In the genomic region with DNA sequence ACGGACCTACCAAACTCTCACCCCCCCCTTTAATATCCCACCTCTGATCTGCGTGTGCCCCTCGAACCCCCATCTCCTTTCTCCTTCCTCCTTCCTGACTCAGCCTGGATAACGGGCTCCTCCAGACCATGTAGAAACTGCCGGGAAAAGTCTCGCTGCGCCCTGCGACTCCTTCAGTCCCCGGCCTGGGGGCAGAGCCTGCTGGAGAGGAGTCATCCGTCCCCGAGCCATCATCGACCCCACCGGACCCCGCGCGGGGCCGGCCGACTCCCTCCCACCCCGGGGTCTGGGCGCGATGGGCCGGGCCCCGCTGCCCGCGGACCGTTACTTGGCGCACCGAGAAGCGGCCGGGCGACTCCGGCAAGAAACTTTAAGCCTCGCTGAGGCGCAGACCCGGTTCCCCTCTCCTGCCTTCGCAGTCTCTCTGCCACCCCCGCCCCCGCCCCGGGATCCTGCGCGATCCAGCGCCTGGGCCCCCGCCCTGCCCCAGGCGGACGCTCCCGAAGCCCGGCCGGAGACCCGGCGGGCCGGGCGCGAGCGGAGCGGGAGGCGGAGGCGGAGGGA, we compare ENCODE assay signal across 8 cellular contexts. TPM values are rescaled to one million over a fixed set of nuclear protein-coding genes. Genes with fewer than 3 reads are reported as not detected.
DNase-seq lines count a peak whose midpoint lies in the region; ATAC-seq and TF ChIP-seq lines count a peak whose summit lies in the region.

No MANE protein-coding gene starts in this region.

- no peaks in the 10 kb centered on the region for H3K9me3 ChIP-seq in mammary epithelial cell (replicated peaks; ENCODE audit: insufficient read depth, low read length)
- no peaks in the 10 kb centered on the region for H3K9me3 ChIP-seq in upper lobe of left lung

- ATAC-seq in GM21717 (IDR thresholded peaks at IDR 0.05; ENCODE audit: unreplicated experiment): peak; percentile 20
- ATAC-seq in memory B cell (ENCODE audit: low read depth): no peak
- ATAC-seq in upper lobe of left lung (ENCODE audit: low FRiP score in 2 of 2): peak in 1 of 2 donors; percentile 33

- H3K27me3 ChIP-seq in mammary epithelial cell (ENCODE audit: insufficient read depth, low read length) (peaks cover 68% of the 10 kb centered on the region), upper lobe of left lung (peaks cover 0 to 4% (median 2%) of the 10 kb centered on the region in 4 donors)

- H3K27ac Mint-ChIP-seq in memory B cell: peak overlapping the region; percentile 91

- DNase-seq in Daoy (ENCODE audit: low read depth) (peak; percentile 52), NCI-H2171 (lab: John Stamatoyannopoulos, UW) (peak; percentile 27), mammary epithelial cell (peak; percentile 16), memory B cell (ENCODE audit: low spot score in 2 of 2) (no peak), upper lobe of left lung (peak in 1 of 2 donors; percentile 89), KG1 (lab: John Stamatoyannopoulos, UW) (no peak)
- DNase-seq in activated effector memory CD4-positive, alpha-beta T cell treated with anti-CD3 and anti-CD28 coated beads, Interleukin-2, amount 50 U/mL, for 16 hours: no peak

- peaks cover 46% of the 10 kb centered on the region for H3K4me1 Mint-ChIP-seq in memory B cell

- no peaks in the 10 kb centered on the region for H3K36me3 ChIP-seq in mammary epithelial cell (ENCODE audit: insufficient read depth, low read length)
- H3K36me3 ChIP-seq in upper lobe of left lung: no peaks in the 10 kb centered on the region

- intact Hi-C loops in mammary epithelial cell (cut with micrococcal nuclease): loop anchor here (5.0 to 10.0 kb wide), 3 partner anchors 184 to 966 kb away; a partner anchor contains a TSS

- H3K9me3 Mint-ChIP-seq in memory B cell: no peaks in the 10 kb centered on the region

- WGBS in mammary epithelial cell (ENCODE audit: low coverage, missing lambda C conversion rate): 0% methylated on average over 2 of the region's 57 CpGs
- 0 to 4% methylated on average over 7 to 33 of the region's 57 CpGs for WGBS in upper lobe of left lung, 2 donors

- no peak for TF ChIP-seq POLR2A in upper lobe of left lung (IDR thresholded peaks at IDR 0.05)

- in situ Hi-C loops in mammary epithelial cell (cut with MboI; ENCODE audit: low sequenced_read_pairs in 2 of 2): no loop called here

- dilution Hi-C loops in mammary epithelial cell (cut with HindIII; ENCODE audit: low sequenced_read_pairs): no loop called here

- H3K4me1 ChIP-seq in mammary epithelial cell (ENCODE audit: insufficient read depth, low read length): peaks cover 14% of the 10 kb centered on the region
- H3K4me1 ChIP-seq in upper lobe of left lung: peaks cover 5 to 28% (median 12%) of the 10 kb centered on the region in 4 donors

- peak overlapping the region; percentile 98 for H3K4me2 ChIP-seq in mammary epithelial cell (ENCODE audit: insufficient read depth, low read depth, low read length)

- H3K4me3 ChIP-seq in mammary epithelial cell (replicated peaks in 1 of 3; ENCODE audit: insufficient read depth in 1 of 3, low read depth in 2 of 3, low read length in 3 of 3): peak overlapping the region; percentile 56 to 74 (median 71)
- peak overlapping the region; percentile 57 to 67 (median 62) for H3K4me3 ChIP-seq in upper lobe of left lung

- no peaks in the 10 kb centered on the region for H3K27me3 Mint-ChIP-seq in memory B cell

- peak overlapping the region; percentile 89 for H3K4me3 Mint-ChIP-seq in memory B cell

- no peaks in the 10 kb centered on the region for H4K20me1 ChIP-seq in mammary epithelial cell (ENCODE audit: insufficient read depth, low read length)

- TF ChIP-seq CTCF in mammary epithelial cell (conservative IDR thresholded peaks at IDR 0.05 in 1 of 2, IDR thresholded peaks at IDR 0.05 in 1 of 2; ENCODE audit: extremely low read depth in 1 of 2, insufficient read depth in 1 of 2, low read depth in 1 of 2, low read length in 2 of 2) (no peak), upper lobe of left lung (IDR thresholded peaks at IDR 0.05) (no peak)

- no peak overlapping the region for H3K9ac ChIP-seq in mammary epithelial cell (ENCODE audit: insufficient read depth, low read length)

- H3K36me3 Mint-ChIP-seq in memory B cell: peaks cover 8% of the 10 kb centered on the region

- no peak for TF ChIP-seq EP300 in upper lobe of left lung (IDR thresholded peaks at IDR 0.05)

- CTCF ChIA-PET in mammary epithelial cell (lab: Charles Lee; ENCODE audit: low non-redundant PET): no interaction called here

- no TSS peak for BruUV-seq in mammary epithelial cell (replicated peaks; lab: Mats Ljungman, UMichigan)

- H3K27ac ChIP-seq in mammary epithelial cell (ENCODE audit: insufficient read depth, low read depth, low read length) (no peak overlapping the region), upper lobe of left lung (peak overlapping the region; percentile 96 to 99 (median 98))

- H3K79me2 ChIP-seq in mammary epithelial cell (ENCODE audit: insufficient read depth, low read length): no peaks in the 10 kb centered on the region

- peak overlapping the region; percentile 96 for H2AFZ ChIP-seq in mammary epithelial cell (ENCODE audit: low read depth, low read length)

RNA-seq across cellular contexts. Expression of a gene that starts 3.4 kb away (rescaled TPM):
- 15.1 and 15.2 TPM in 2 replicates for total RNA-seq in Daoy (2014; rRNA removed; shearing (Covaris generic))
- total RNA-seq in mammary epithelial cell (under 1 TPM; 0.45 to 0.50 TPM), upper lobe of left lung (100 to 1,000 TPM; 104 to 237 (median 148) TPM)
- polyA plus RNA-seq in mammary epithelial cell: 0.26 TPM
- not detected for polyA minus RNA-seq in mammary epithelial cell

Comparison
In these comparisons a context has a peak if more than half of its experiments do, and no peak if none do; other contexts are left out.
1. DNase-seq: peak in Daoy (single experiment), NCI-H2171 (single experiment) and mammary epithelial cell (single experiment); none in memory B cell (0 of 2), KG1 (single experiment) and activated effector memory CD4-positive, alpha-beta T cell treated with anti-CD3 and anti-CD28 coated beads, Interleukin-2, amount 50 U/mL, for 16 hours (single experiment).
2. RNA of a gene that starts 3.4 kb away (total RNA-seq): 104 to 237 TPM in upper lobe of left lung and 15.1 to 15.2 TPM in Daoy; 0.45 to 0.50 TPM in mammary epithelial cell; every median in the first group is over 10 times any median in the second.